In the genomic region with DNA sequence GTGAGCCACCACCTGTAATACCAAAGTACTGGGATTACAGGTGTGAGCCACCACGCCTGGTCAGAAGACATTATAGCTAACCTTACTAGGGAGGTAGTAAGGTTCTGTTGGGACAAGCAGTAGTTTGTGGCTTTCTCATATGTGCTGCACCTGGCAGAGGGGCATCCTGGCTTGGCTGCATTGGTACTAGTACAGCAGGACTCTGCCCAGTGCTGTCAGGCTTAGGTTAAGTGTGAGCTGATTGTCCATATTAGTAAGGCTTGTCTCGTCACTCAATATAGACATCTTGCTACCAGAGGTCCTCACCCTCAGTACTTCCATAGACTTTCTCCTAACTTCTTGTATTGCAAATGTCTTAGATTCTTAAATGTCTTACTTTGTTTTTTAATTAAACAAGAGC, we compare ENCODE assay signal across 35 cellular contexts.
"Had no signal": no experiment of that assay in that cellular context is flagged by ENCODE, and none has a peak within 500 bp of the region (broad histone marks: within the 10 kb centered on the region; RNA-seq: fewer than 3 reads in every experiment).

No MANE protein-coding gene starts in this region.

- H3K27me3 ChIP-seq: adrenal gland, ascending aorta, breast epithelium, cardiac muscle cell, colonic mucosa, esophagus muscularis mucosa, foreskin keratinocyte, gastrocnemius medialis, heart left ventricle had no signal

- DNase-seq: activated B cell treated with CpG ODN at 0.5 μM for 24 hours; activated CD4-positive, alpha-beta T cell treated with anti-CD3 and anti-CD28 coated beads for 48 hours; activated CD4-positive, alpha-beta T cell treated with anti-CD3 and anti-CD28 coated beads, Interleukin-2, amount 50 U/mL, for 1 hour; activated CD4-positive, alpha-beta T cell treated with anti-CD3 and anti-CD28 coated beads, Interleukin-2, amount 50 U/mL, for 48 hours; activated CD8-positive, alpha-beta memory T cell treated with anti-CD3 and anti-CD28 coated beads for 24 hours; activated CD8-positive, alpha-beta T cell treated with anti-CD3 and anti-CD28 coated beads for 36 hours; activated effector memory CD4-positive, alpha-beta T cell treated with anti-CD3 and anti-CD28 coated beads, Interleukin-2, amount 50 U/mL, for 16 hours; activated naive CD4-positive, alpha-beta T cell treated with anti-CD3 and anti-CD28 coated beads for 36 hours; activated naive CD8-positive, alpha-beta T cell treated with anti-CD3 and anti-CD28 coated beads for 36 hours; activated naive CD8-positive, alpha-beta T cell treated with anti-CD3 and anti-CD28 coated beads, Interleukin-2, amount 50 U/mL, for 24 hours; activated T-cell treated with anti-CD3 and anti-CD28 coated beads, Interleukin-2, amount 50 U/mL, for 1 hour; activated T-cell treated with anti-CD3 and anti-CD28 coated beads, Interleukin-2, amount 50 U/mL, for 48 hours; adrenal gland; cerebellar nuclear complex; colonic mucosa; effector memory CD8-positive, alpha-beta T cell; erythroblast; foreskin keratinocyte; gastrocnemius medialis; glutamatergic neuron; heart left ventricle; T-helper 1 cell; T-helper 17 cell; T1000; WERI-Rb-1 had no signal

- H3K27ac ChIP-seq: adrenal gland, ascending aorta, breast epithelium, cardiac muscle cell, colonic mucosa, esophagus muscularis mucosa, foreskin keratinocyte, gastrocnemius medialis, heart left ventricle, WERI-Rb-1 had no signal

- ATAC-seq: activated CD4-positive, CD25-positive, alpha-beta regulatory T cell treated with anti-CD3 and anti-CD28 coated beads, Interleukin-2, amount 50 U/mL, for 24 hours; activated CD8-positive, alpha-beta T cell treated with anti-CD3 and anti-CD28 coated beads for 36 hours; activated naive CD8-positive, alpha-beta T cell treated with anti-CD3 and anti-CD28 coated beads, Interleukin-2, amount 50 U/mL, for 24 hours; effector memory CD8-positive, alpha-beta T cell; foreskin keratinocyte; gastrocnemius medialis; T-helper 17 cell had no signal

- H3K9me3 Mint-ChIP-seq: activated B cell treated with CpG ODN at 0.5 μM for 24 hours; activated CD8-positive, alpha-beta T cell treated with anti-CD3 and anti-CD28 coated beads for 36 hours; activated naive CD4-positive, alpha-beta T cell treated with anti-CD3 and anti-CD28 coated beads for 36 hours; activated naive CD4-positive, alpha-beta T cell treated with anti-CD3 and anti-CD28 coated beads, Interleukin-2, amount 50 U/mL, for 24 hours; activated naive CD8-positive, alpha-beta T cell treated with anti-CD3 and anti-CD28 coated beads for 36 hours; activated naive CD8-positive, alpha-beta T cell treated with anti-CD3 and anti-CD28 coated beads, Interleukin-2, amount 50 U/mL, for 24 hours; activated T-helper 1 cell treated with anti-CD3 and anti-CD28 coated beads, Interleukin-12 subunit alpha, Interleukin-12 subunit beta, Interleukin-2, Interleukin-4 antibody, amounts not matched to agents 30 ng/mL and 10 ng/mL and 1 ng/mL, durations not matched to agents 14 hours and 24 hours and 36 hours; activated T-helper 2 cell treated with anti-CD3 and anti-CD28 coated beads, Interferon-gamma antibody, Interleukin-2, Interleukin-4, amounts not matched to agents 10 μg/mL and 5 μg/mL and 100 μg/mL, durations not matched to agents 14 hours and 24 hours and 36 hours; brain; effector memory CD8-positive, alpha-beta T cell; T-helper 2 cell treated with Interferon-gamma antibody and Interleukin-4, amounts not matched to agents 5 μg/mL and 100 μg/mL, for 36 hours had no signal

- H3K4me1 Mint-ChIP-seq: activated B cell treated with CpG ODN at 0.5 μM for 24 hours; activated naive CD4-positive, alpha-beta T cell treated with anti-CD3 and anti-CD28 coated beads, Interleukin-2, amount 50 U/mL, for 24 hours; activated naive CD8-positive, alpha-beta T cell treated with anti-CD3 and anti-CD28 coated beads for 36 hours; activated naive CD8-positive, alpha-beta T cell treated with anti-CD3 and anti-CD28 coated beads, Interleukin-2, amount 50 U/mL, for 24 hours had no signal

- H3K9me3 ChIP-seq: adrenal gland, ascending aorta, breast epithelium, colonic mucosa, esophagus muscularis mucosa, gastrocnemius medialis, heart left ventricle had no signal

- H3K36me3 Mint-ChIP-seq: activated naive CD4-positive, alpha-beta T cell treated with anti-CD3 and anti-CD28 coated beads, Interleukin-2, amount 50 U/mL, for 24 hours; activated naive CD8-positive, alpha-beta T cell treated with anti-CD3 and anti-CD28 coated beads for 36 hours had no signal

- H3K36me3 ChIP-seq: breast epithelium, cardiac muscle cell, colonic mucosa, esophagus muscularis mucosa, gastrocnemius medialis had no signal

- H3K4me1 ChIP-seq: adrenal gland, breast epithelium, colonic mucosa had no signal

- H3K4me3 Mint-ChIP-seq: activated B cell treated with CpG ODN at 0.5 μM for 24 hours; activated CD8-positive, alpha-beta T cell treated with anti-CD3 and anti-CD28 coated beads for 36 hours; activated naive CD4-positive, alpha-beta T cell treated with anti-CD3 and anti-CD28 coated beads for 36 hours; activated naive CD4-positive, alpha-beta T cell treated with anti-CD3 and anti-CD28 coated beads, Interleukin-2, amount 50 U/mL, for 24 hours; activated naive CD8-positive, alpha-beta T cell treated with anti-CD3 and anti-CD28 coated beads for 36 hours; activated naive CD8-positive, alpha-beta T cell treated with anti-CD3 and anti-CD28 coated beads, Interleukin-2, amount 50 U/mL, for 24 hours; activated T-helper 1 cell treated with anti-CD3 and anti-CD28 coated beads, Interleukin-12 subunit alpha, Interleukin-12 subunit beta, Interleukin-2, Interleukin-4 antibody, amounts not matched to agents 30 ng/mL and 10 ng/mL and 1 ng/mL, durations not matched to agents 14 hours and 24 hours and 36 hours; brain; effector memory CD8-positive, alpha-beta T cell; T-helper 17 cell; T-helper 2 cell treated with Interferon-gamma antibody and Interleukin-4, amounts not matched to agents 5 μg/mL and 100 μg/mL, for 36 hours had no signal

- H3K27me3 Mint-ChIP-seq: activated CD8-positive, alpha-beta T cell treated with anti-CD3 and anti-CD28 coated beads for 36 hours; activated naive CD4-positive, alpha-beta T cell treated with anti-CD3 and anti-CD28 coated beads, Interleukin-2, amount 50 U/mL, for 24 hours; activated naive CD8-positive, alpha-beta T cell treated with anti-CD3 and anti-CD28 coated beads for 36 hours; brain had no signal

- H3K27ac Mint-ChIP-seq: activated B cell treated with CpG ODN at 0.5 μM for 24 hours; activated CD8-positive, alpha-beta T cell treated with anti-CD3 and anti-CD28 coated beads for 36 hours; activated naive CD4-positive, alpha-beta T cell treated with anti-CD3 and anti-CD28 coated beads for 36 hours; activated naive CD4-positive, alpha-beta T cell treated with anti-CD3 and anti-CD28 coated beads, Interleukin-2, amount 50 U/mL, for 24 hours; activated naive CD8-positive, alpha-beta T cell treated with anti-CD3 and anti-CD28 coated beads for 36 hours; activated naive CD8-positive, alpha-beta T cell treated with anti-CD3 and anti-CD28 coated beads, Interleukin-2, amount 50 U/mL, for 24 hours; activated T-helper 1 cell treated with anti-CD3 and anti-CD28 coated beads, Interleukin-12 subunit alpha, Interleukin-12 subunit beta, Interleukin-2, Interleukin-4 antibody, amounts not matched to agents 30 ng/mL and 10 ng/mL and 1 ng/mL, durations not matched to agents 14 hours and 24 hours and 36 hours; activated T-helper 2 cell treated with anti-CD3 and anti-CD28 coated beads, Interferon-gamma antibody, Interleukin-2, Interleukin-4, amounts not matched to agents 10 μg/mL and 5 μg/mL and 100 μg/mL, durations not matched to agents 14 hours and 24 hours and 36 hours; effector memory CD8-positive, alpha-beta T cell; T-helper 2 cell treated with Interferon-gamma antibody and Interleukin-4, amounts not matched to agents 5 μg/mL and 100 μg/mL, for 36 hours had no signal

- H3K4me3 ChIP-seq: adrenal gland, ascending aorta, breast epithelium, cardiac muscle cell, colonic mucosa, esophagus muscularis mucosa, gastrocnemius medialis, heart left ventricle had no signal
